In the genomic region with DNA sequence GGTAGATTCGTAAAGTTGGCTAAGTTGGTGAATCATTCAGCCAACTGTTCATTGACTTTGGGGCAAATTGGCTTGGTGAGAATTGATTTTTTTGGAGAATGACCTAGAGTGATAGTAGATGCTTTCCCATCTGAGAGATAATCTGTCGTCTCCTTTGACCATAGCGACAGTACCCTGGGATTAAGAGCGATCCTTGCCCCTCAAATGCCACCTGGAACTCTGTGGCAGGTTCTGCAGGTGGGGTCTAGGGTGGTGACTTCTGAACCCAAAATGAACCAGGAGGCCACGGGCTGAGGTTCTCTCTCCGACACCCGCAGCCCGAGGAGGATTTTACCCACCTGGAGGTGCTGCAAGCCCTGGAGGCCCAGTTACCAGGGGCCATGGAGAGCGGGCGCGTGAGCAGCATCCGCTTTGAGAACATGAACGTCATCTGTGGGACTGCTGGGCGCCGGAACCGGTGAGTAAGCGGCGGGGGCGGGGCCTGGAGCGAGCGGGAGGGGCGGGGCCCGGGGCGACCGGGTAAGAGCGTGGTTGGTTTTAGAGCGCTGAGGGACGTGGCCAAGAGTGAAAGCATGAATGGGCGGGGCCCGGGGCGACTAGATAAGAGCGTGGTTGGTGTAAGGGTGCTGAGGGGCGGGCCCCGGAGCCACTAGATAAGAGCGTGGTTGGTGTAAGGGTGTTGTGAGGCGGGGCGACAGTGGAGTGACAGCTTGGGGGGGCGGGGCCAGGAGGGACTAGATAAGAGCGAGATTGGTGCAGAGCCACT, we compare ENCODE assay signal across 8 cellular contexts. TPM values are rescaled to one million over a fixed set of nuclear protein-coding genes. Genes with fewer than 3 reads are reported as not detected.
DNase-seq lines count a peak whose midpoint lies in the region; ATAC-seq and TF ChIP-seq lines count a peak whose summit lies in the region.

No MANE protein-coding gene starts in this region.

- peak overlapping the region in 3 of 4 donors; percentile 25 to 53 (median 34) for H3K4me3 ChIP-seq in esophagus squamous epithelium

- intact Hi-C loops in esophagus squamous epithelium (cut with DNase I), result no loop called here

- in situ Hi-C loops in Caki2 (cut with HindIII; ENCODE audit: low pct_unique_long_range_greater_than_20kb, low sequenced_read_pairs), result no loop called here

- DNase-seq in Caki2 (ENCODE audit: low read depth), result peak; percentile 99
- DNase-seq in RKO (ENCODE audit: low spot score), result peak; percentile 100
- DNase-seq in activated T-helper 1 cell treated with Interleukin-2 at 50 U/mL for 16 hours (ENCODE audit: low read depth), result peak; percentile 34
- DNase-seq in esophagus squamous epithelium (lab: John Stamatoyannopoulos, UW), result peak; percentile 39
- DNase-seq in naive B cell, result peak; percentile 56
- peak; percentile 80 for DNase-seq in stimulated activated CD8-positive, alpha-beta memory T cell treated with anti-CD3 and anti-CD28 coated beads, Interleukin-7, amount 100 ng/mL, for 24 hours (ENCODE audit: low read depth)

- H3K36me3 ChIP-seq in esophagus squamous epithelium, result no peaks in the 10 kb centered on the region

- TF ChIP-seq POLR2A in esophagus squamous epithelium (IDR thresholded peaks at IDR 0.05), result no peak

- peaks cover 0 to 16% (median 6%) of the 10 kb centered on the region in 3 donors for H3K9me3 ChIP-seq in esophagus squamous epithelium

- peak; percentile 60 for ATAC-seq in HG03432 (IDR thresholded peaks at IDR 0.05; ENCODE audit: unreplicated experiment)
- ATAC-seq in naive B cell (ENCODE audit: low read depth in 2 of 2), result peak; percentile 79 to 86
- no peak for ATAC-seq in GM18511 (IDR thresholded peaks at IDR 0.05; ENCODE audit: unreplicated experiment)

- H3K27ac ChIP-seq in esophagus squamous epithelium, result no peak overlapping the region

- H3K4me3 Mint-ChIP-seq in naive B cell, result peak overlapping the region; percentile 72 to 88 (median 84)

- H3K4me1 ChIP-seq in esophagus squamous epithelium, result peaks cover 9 to 22% (median 12%) of the 10 kb centered on the region in 3 donors

- peaks cover 9 to 45% of the 10 kb centered on the region in 2 donors for H3K36me3 Mint-ChIP-seq in naive B cell

- H3K27me3 ChIP-seq in esophagus squamous epithelium, result peaks cover 0 to 97% (median 7%) of the 10 kb centered on the region in 4 donors

- peaks cover 20 to 32% (median 21%) of the 10 kb centered on the region in 3 donors for H3K4me1 Mint-ChIP-seq in naive B cell

- H3K27ac Mint-ChIP-seq in naive B cell, result peak overlapping the region; percentile 47 to 98 (median 94)

- H3K9me3 Mint-ChIP-seq in naive B cell, result peaks cover 8 to 36% (median 31%) of the 10 kb centered on the region in 7 donors

- no peak for TF ChIP-seq CTCF in esophagus squamous epithelium (IDR thresholded peaks at IDR 0.05)

- 5 to 6% methylated on average over 18 to 19 of the region's 39 CpGs for WGBS in esophagus squamous epithelium, 2 donors

- H3K27me3 Mint-ChIP-seq in naive B cell, result peaks cover 41 to 89% (median 74%) of the 10 kb centered on the region in 3 donors

RNA-seq across cellular contexts. Expression of a gene that starts 8.6 kb away (rescaled TPM):
- total RNA-seq in Caki2 (2014; rRNA removed; shearing (Covaris generic); ENCODE audit: low replicate concordance), result 13.5 and 20.4 TPM in 2 replicates
- not detected for total RNA-seq in esophagus squamous epithelium
- 1 to 10 TPM in 2 of 6 donors, not detected in 4; 1.1 to 1.2 TPM for polyA plus RNA-seq in naive B cell (ENCODE audit: low read depth in 6 of 6)

RNA-seq across cellular contexts. Expression of a gene that starts 18.2 kb away (rescaled TPM):
- 0.14 and 0.26 TPM in 2 replicates for total RNA-seq in Caki2 (2014; rRNA removed; shearing (Covaris generic); ENCODE audit: low replicate concordance)
- 1 to 10 TPM in 1 of 4 donors, under 1 TPM in 1, not detected in 2; 0.53 to 2.2 TPM for total RNA-seq in esophagus squamous epithelium
- under 1 TPM in 1 of 6 donors, not detected in 5; 0.11 TPM for polyA plus RNA-seq in naive B cell (ENCODE audit: low read depth in 6 of 6)

Comparison
In these comparisons a context has a peak if more than half of its experiments do, and no peak if none do; other contexts are left out.
1. DNase-seq: peak in every context shown above with its lines; median percentile 100 in RKO; 99 in Caki2; 80 in stimulated activated CD8-positive, alpha-beta memory T cell treated with anti-CD3 and anti-CD28 coated beads, Interleukin-7, amount 100 ng/mL, for 24 hours; 56 in naive B cell; 39 in esophagus squamous epithelium; 34 in activated T-helper 1 cell treated with Interleukin-2 at 50 U/mL for 16 hours.
2. RNA of a gene that starts 8.6 kb away (total RNA-seq): 13.5 to 20.4 TPM in Caki2; not detected in esophagus squamous epithelium; every median in the first group is over 10 times any median in the second.